ENCODE assay signal across 19 cellular contexts in the genomic region with DNA sequence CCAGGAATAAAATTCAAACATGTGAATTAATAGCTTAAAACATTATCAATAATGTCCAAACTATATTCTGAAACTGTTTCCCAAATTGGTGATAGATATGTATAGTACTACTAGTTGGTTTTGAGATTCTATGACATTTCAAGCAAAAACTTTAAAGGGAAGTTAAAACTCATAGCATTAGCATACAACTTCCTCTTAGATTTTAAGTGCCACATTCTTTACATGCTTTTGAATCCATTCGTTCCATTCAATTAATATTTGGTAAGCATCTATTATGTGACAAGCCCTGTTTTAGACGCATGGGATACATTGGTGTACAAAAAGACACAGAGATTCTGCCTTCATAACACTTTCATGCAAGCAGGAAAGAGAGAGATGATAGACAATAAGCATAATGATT. TPM values are rescaled to one million over a fixed set of nuclear protein-coding genes. Genes with fewer than 3 reads are reported as not detected.
A peak's percentile ranks its signal among the peaks of the same experiment; 100 is the strongest.
DNase-seq lines count a peak whose midpoint lies in the region; ATAC-seq and TF ChIP-seq lines count a peak whose summit lies in the region.
"Had no signal": no experiment of that assay in that cellular context is flagged by ENCODE, and none has a peak within 500 bp of the region (broad histone marks: within the 10 kb centered on the region; RNA-seq: fewer than 3 reads in every experiment).

No MANE protein-coding gene starts in this region.

- DNase-seq in A673 (ENCODE audit: low spot score), result peak; percentile 75
- DNase-seq in CD4-positive, alpha-beta memory T cell, result no peak
- DNase-seq in WTC11 (ENCODE audit: low spot score), result no peak
- peak; percentile 28 for DNase-seq in kidney tubule cell (ENCODE audit: low spot score)
- no peak for DNase-seq in globus pallidus (ENCODE audit: low spot score)
- no peak for DNase-seq in body of pancreas
- DNase-seq in H4 (ENCODE audit: low spot score), result no peak
- DNase-seq in glomerular visceral epithelial cell (ENCODE audit: extremely low spot score), result no peak
- DNase-seq: activated gamma-delta T cell, foreskin fibroblast, NCI-H526 treated with DMSO at 0.1 percent for 48 hours, SK-N-SH, small intestine, thyroid gland had no signal

- H3K4me1 Mint-ChIP-seq in CD4-positive, alpha-beta memory T cell, result peaks cover 17 to 30% (median 20%) of the 10 kb centered on the region in 4 donors
- H3K4me1 Mint-ChIP-seq in WTC11, result peaks cover 7% of the 10 kb centered on the region

- no peaks in the 10 kb centered on the region for H3K27me3 Mint-ChIP-seq in CD4-positive, alpha-beta memory T cell
- H3K27me3 Mint-ChIP-seq in WTC11 (ENCODE audit: low read depth), result no peaks in the 10 kb centered on the region

- H3K27me3 ChIP-seq in A673 (replicated peaks; ENCODE audit: insufficient read depth, low read depth, low read length, poor library complexity), result no peaks in the 10 kb centered on the region
- no peaks in the 10 kb centered on the region for H3K27me3 ChIP-seq in CD4-positive, alpha-beta memory T cell (ENCODE audit: insufficient read depth, low read length)
- H3K27me3 ChIP-seq in body of pancreas, result no peaks in the 10 kb centered on the region
- H3K27me3 ChIP-seq: thyroid gland had no signal

- peaks cover 51 to 75% of the 10 kb centered on the region in 2 donors for H3K36me3 Mint-ChIP-seq in CD4-positive, alpha-beta memory T cell
- H3K36me3 Mint-ChIP-seq in WTC11, result peaks cover 57% of the 10 kb centered on the region

- peaks cover 21% of the 10 kb centered on the region for H3K4me1 ChIP-seq in A673 (ENCODE audit: insufficient read depth, low read length, poor library complexity, severe bottlenecking)
- H3K4me1 ChIP-seq in CD4-positive, alpha-beta memory T cell (ENCODE audit: insufficient read depth, low read length), result peaks cover 40% of the 10 kb centered on the region
- no peaks in the 10 kb centered on the region for H3K4me1 ChIP-seq in body of pancreas
- H3K4me1 ChIP-seq: thyroid gland had no signal

- no peak for TF ChIP-seq POLR2A in body of pancreas (IDR thresholded peaks at IDR 0.05)

- CTCF ChIA-PET in A673 (lab: Charles Lee), result no interaction called here
- CTCF ChIA-PET in CD4-positive, alpha-beta memory T cell (lab: Charles Lee; ENCODE audit: partially characterized antibody), result no interaction called here
- CTCF ChIA-PET in WTC11 (lab: Charles Lee), result no interaction called here

- H3K9me3 ChIP-seq in A673 (ENCODE audit: low read depth, low read length, poor library complexity, severe bottlenecking) (no peaks in the 10 kb centered on the region), body of pancreas (no peaks in the 10 kb centered on the region)
- H3K9me3 ChIP-seq in CD4-positive, alpha-beta memory T cell (ENCODE audit: control insufficient read depth in 1 of 2, low read length in 2 of 2), result no peaks in the 10 kb centered on the region
- H3K9me3 ChIP-seq: SK-N-SH, thyroid gland had no signal

- POLR2A ChIA-PET in A673 (lab: Charles Lee; ENCODE audit: low non-redundant PET) (no interaction called here), WTC11 (lab: Charles Lee) (no interaction called here)
- POLR2A ChIA-PET in CD4-positive, alpha-beta memory T cell (lab: Charles Lee; ENCODE audit: partially characterized antibody), result interaction anchor here (1.3 kb wide), 1 partner anchor 9 kb away, joined by 3 read pairs; a partner anchor contains a TSS

- BruUV-seq in A673 (replicated peaks; lab: Mats Ljungman, UMichigan), result no TSS peak

- no peaks in the 10 kb centered on the region for H3K9me3 Mint-ChIP-seq in CD4-positive, alpha-beta memory T cell
- H3K9me3 Mint-ChIP-seq in WTC11, result no peaks in the 10 kb centered on the region

- ATAC-seq in WTC11 (no peak), body of pancreas (no peak)

- H3K36me3 ChIP-seq in A673 (ENCODE audit: insufficient read depth, low read length, poor library complexity, severe bottlenecking), result peaks cover 85% of the 10 kb centered on the region
- H3K36me3 ChIP-seq in CD4-positive, alpha-beta memory T cell (ENCODE audit: insufficient read depth, low read length), result peaks cover 51% of the 10 kb centered on the region
- peaks cover 4 to 37% of the 10 kb centered on the region in 2 donors for H3K36me3 ChIP-seq in body of pancreas (replicated peaks in 1 of 2; ENCODE audit: insufficient read depth in 1 of 2, low read depth in 2 of 2)

- H3K27ac ChIP-seq in A673 (ENCODE audit: low read depth, low read length, poor library complexity, severe bottlenecking) (peak overlapping the region; percentile 55), body of pancreas (no peak overlapping the region)
- no peak overlapping the region for H3K27ac ChIP-seq in CD4-positive, alpha-beta memory T cell (ENCODE audit: low read depth, low read length)
- H3K27ac ChIP-seq: HL-60, thyroid gland had no signal

- 51 to 56% methylated on average over 2 of the region's 2 CpGs for WGBS in body of pancreas, 2 donors

- H3K4me3 Mint-ChIP-seq in CD4-positive, alpha-beta memory T cell, result peak overlapping the region in 2 of 8 donors; percentile 26 to 43
- H3K4me3 Mint-ChIP-seq in WTC11, result no peak overlapping the region

- H3K27ac Mint-ChIP-seq in CD4-positive, alpha-beta memory T cell, result peak overlapping the region in 5 of 7 donors; percentile 0 to 74 (median 53)
- 0 out of 2 replicates have a peak overlapping the region, but pooled peaks have one; percentile 10 for H3K27ac Mint-ChIP-seq in WTC11

- H3K4me3 ChIP-seq in A673 (ENCODE audit: low read depth, low read length, poor library complexity, severe bottlenecking) (no peak overlapping the region), body of pancreas (no peak overlapping the region)
- H3K4me3 ChIP-seq in CD4-positive, alpha-beta memory T cell (ENCODE audit: low read length in 2 of 2), result no peak overlapping the region
- H3K4me3 ChIP-seq: thyroid gland had no signal

- intact Hi-C loops in A673 (cut with micrococcal nuclease; ENCODE audit: unreplicated experiment), result loop anchor here (1.0 to 5.0 kb wide), 2 partner anchors 8 to 33 kb away; no protein-coding TSS in a partner anchor
- intact Hi-C loops in CD4-positive, alpha-beta memory T cell (cut with micrococcal nuclease), result no loop called here
- intact Hi-C loops in body of pancreas (cut with DNase I), result loop anchor here (10.0 kb wide), 1 partner anchor 65 kb away; no protein-coding TSS in a partner anchor

- TF ChIP-seq CTCF in A673 (conservative IDR thresholded peaks at IDR 0.05; ENCODE audit: low read depth, low read length), result no peak
- TF ChIP-seq CTCF in WTC11 (IDR thresholded peaks at IDR 0.05), result no peak
- TF ChIP-seq CTCF in body of pancreas (IDR thresholded peaks at IDR 0.05), result no peak

TF ChIP-seq in WTC11, 78 proteins besides CTCF, POLR2A, EP300 and RAD21:
- TF ChIP-seq, protein P1, sequence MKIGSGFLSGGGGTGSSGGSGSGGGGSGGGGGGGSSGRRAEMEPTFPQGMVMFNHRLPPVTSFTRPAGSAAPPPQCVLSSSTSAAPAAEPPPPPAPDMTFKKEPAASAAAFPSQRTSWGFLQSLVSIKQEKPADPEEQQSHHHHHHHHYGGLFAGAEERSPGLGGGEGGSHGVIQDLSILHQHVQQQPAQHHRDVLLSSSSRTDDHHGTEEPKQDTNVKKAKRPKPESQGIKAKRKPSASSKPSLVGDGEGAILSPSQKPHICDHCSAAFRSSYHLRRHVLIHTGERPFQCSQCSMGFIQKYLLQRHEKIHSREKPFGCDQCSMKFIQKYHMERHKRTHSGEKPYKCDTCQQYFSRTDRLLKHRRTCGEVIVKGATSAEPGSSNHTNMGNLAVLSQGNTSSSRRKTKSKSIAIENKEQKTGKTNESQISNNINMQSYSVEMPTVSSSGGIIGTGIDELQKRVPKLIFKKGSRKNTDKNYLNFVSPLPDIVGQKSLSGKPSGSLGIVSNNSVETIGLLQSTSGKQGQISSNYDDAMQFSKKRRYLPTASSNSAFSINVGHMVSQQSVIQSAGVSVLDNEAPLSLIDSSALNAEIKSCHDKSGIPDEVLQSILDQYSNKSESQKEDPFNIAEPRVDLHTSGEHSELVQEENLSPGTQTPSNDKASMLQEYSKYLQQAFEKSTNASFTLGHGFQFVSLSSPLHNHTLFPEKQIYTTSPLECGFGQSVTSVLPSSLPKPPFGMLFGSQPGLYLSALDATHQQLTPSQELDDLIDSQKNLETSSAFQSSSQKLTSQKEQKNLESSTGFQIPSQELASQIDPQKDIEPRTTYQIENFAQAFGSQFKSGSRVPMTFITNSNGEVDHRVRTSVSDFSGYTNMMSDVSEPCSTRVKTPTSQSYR (CRISPR knock-in tag; IDR thresholded peaks at IDR 0.05), result no peak
- TF ChIP-seq, protein P2, sequence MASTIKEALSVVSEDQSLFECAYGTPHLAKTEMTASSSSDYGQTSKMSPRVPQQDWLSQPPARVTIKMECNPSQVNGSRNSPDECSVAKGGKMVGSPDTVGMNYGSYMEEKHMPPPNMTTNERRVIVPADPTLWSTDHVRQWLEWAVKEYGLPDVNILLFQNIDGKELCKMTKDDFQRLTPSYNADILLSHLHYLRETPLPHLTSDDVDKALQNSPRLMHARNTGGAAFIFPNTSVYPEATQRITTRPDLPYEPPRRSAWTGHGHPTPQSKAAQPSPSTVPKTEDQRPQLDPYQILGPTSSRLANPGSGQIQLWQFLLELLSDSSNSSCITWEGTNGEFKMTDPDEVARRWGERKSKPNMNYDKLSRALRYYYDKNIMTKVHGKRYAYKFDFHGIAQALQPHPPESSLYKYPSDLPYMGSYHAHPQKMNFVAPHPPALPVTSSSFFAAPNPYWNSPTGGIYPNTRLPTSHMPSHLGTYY (CRISPR knock-in tag; IDR thresholded peaks at IDR 0.05), result no peak

RNA-seq across cellular contexts. Expression of a gene that starts 8.9 kb away (rescaled TPM):
- total RNA-seq in A673 (2021), result 65.2 and 78.9 TPM in 2 replicates
- total RNA-seq in CD4-positive, alpha-beta memory T cell, result 10 to 100 TPM; 45.3 to 45.5 TPM
- polyA plus RNA-seq in CD4-positive, alpha-beta memory T cell, result 1 to 10 TPM; 2.6 to 8.7 TPM
- 27.6 to 30.5 TPM (median 29.9 TPM) in 3 replicates for total RNA-seq in WTC11 (2021)
- total RNA-seq in body of pancreas, result 1 to 10 TPM; 6.5 to 9.6 TPM
- total RNA-seq in H4 (2014; rRNA removed; shearing (Covaris generic)), result 12.8 and 19.0 TPM in 2 replicates

RNA-seq across cellular contexts. Expression of a gene that starts 44.4 kb away (rescaled TPM):
- total RNA-seq in A673 (2021) (40.7 and 43.2 TPM in 2 replicates), WTC11 (2021) (38.3 to 45.4 TPM (median 38.8 TPM) in 3 replicates), body of pancreas (10 to 100 TPM; 28.5 to 30.3 TPM)
- 10 to 100 TPM; 55.3 to 55.6 TPM for total RNA-seq in CD4-positive, alpha-beta memory T cell
- 10 to 100 TPM; 17.4 to 41.5 TPM for polyA plus RNA-seq in CD4-positive, alpha-beta memory T cell
- 20.9 and 21.0 TPM in 2 replicates for total RNA-seq in H4 (2014; rRNA removed; shearing (Covaris generic))

RNA-seq across cellular contexts. Expression of a gene that starts 53.7 kb away (rescaled TPM):
- total RNA-seq in A673 (2021) (not detected in 2 replicates), WTC11 (2021) (not detected in 3 replicates), body of pancreas (not detected)
- total RNA-seq in CD4-positive, alpha-beta memory T cell, result not detected
- not detected for polyA plus RNA-seq in CD4-positive, alpha-beta memory T cell
- total RNA-seq in H4 (2014; rRNA removed; shearing (Covaris generic)), result not detected in 2 replicates
- total RNA-seq: activated CD8-positive, alpha-beta memory T cell treated with anti-CD3 and anti-CD28 coated beads for 36 hours; left lobe of liver; myocyte; posterior vena cava; thyroid gland had no signal
- polyA plus RNA-seq: SK-N-SH, small intestine had no signal

Comparison
In these comparisons a context has a peak if more than half of its experiments do, and no peak if none do; other contexts are left out.
1. DNase-seq: peak in A673 (single experiment) and kidney tubule cell (single experiment); none in CD4-positive, alpha-beta memory T cell (0 of 5), WTC11 (single experiment), globus pallidus (single experiment), body of pancreas (0 of 4), H4 (single experiment) and glomerular visceral epithelial cell (single experiment).